Comparison of ENCODE assay signal across 1 cellular context in genomic region chr14:55107766-55108554, GRCh38.
A peak's percentile ranks its signal among the peaks of the same experiment; 100 is the strongest.
TF ChIP-seq lines count a peak whose summit lies in the region.

No MANE protein-coding gene starts in this region.

TF ChIP-seq in HepG2, 621 proteins besides CTCF, POLR2A, EP300 and RAD21 (continued from another document and continues in another):
- TF ChIP-seq PBX3 (CRISPR knock-in tag; IDR thresholded peaks at IDR 0.05; ENCODE audit: borderline replicate concordance) (no peak), RBAK (CRISPR knock-in tag; IDR thresholded peaks at IDR 0.05) (no peak), HNRNPK (IDR thresholded peaks at IDR 0.05; ENCODE audit: low read depth, low read length, poor library complexity, severe bottlenecking) (no peak), HIVEP1 (CRISPR knock-in tag; IDR thresholded peaks at IDR 0.05) (peak; percentile 84), ZBTB39 (CRISPR knock-in tag; IDR thresholded peaks at IDR 0.05) (no peak), BRD4 (CRISPR knock-in tag; IDR thresholded peaks at IDR 0.05) (0 out of 2 replicates have a peak, but pooled peaks have one; percentile 33), PRDM4 (CRISPR knock-in tag; IDR thresholded peaks at IDR 0.05; ENCODE audit: borderline replicate concordance) (no peak), ZNF124 (CRISPR knock-in tag; IDR thresholded peaks at IDR 0.05) (no peak), ZBTB21 (CRISPR knock-in tag; IDR thresholded peaks at IDR 0.05) (no peak), NFYC (CRISPR knock-in tag; IDR thresholded peaks at IDR 0.05) (no peak), ZFYVE20 (CRISPR knock-in tag; IDR thresholded peaks at IDR 0.05; ENCODE audit: borderline replicate concordance, low read depth) (no peak), KAT8 (CRISPR knock-in tag; IDR thresholded peaks at IDR 0.05) (peak; percentile 77), ZFP41 (CRISPR knock-in tag; IDR thresholded peaks at IDR 0.05; ENCODE audit: borderline replicate concordance) (peak; percentile 75; the same call in 1 of the 2 replicates), ZMAT3 (CRISPR knock-in tag; conservative IDR thresholded peaks at IDR 0.05) (peak; percentile 93), ZNF496 (CRISPR knock-in tag; IDR thresholded peaks at IDR 0.05; ENCODE audit: insufficient replicate concordance) (no peak), ZBTB44 (CRISPR knock-in tag; IDR thresholded peaks at IDR 0.05) (no peak), GZF1 (CRISPR knock-in tag; IDR thresholded peaks at IDR 0.05) (no peak; the same call in 1 of the 2 replicates), CHD2 (IDR thresholded peaks at IDR 0.05; ENCODE audit: low read depth, low read length) (no peak), TCF12 (IDR thresholded peaks at IDR 0.05) (no peak), TCF12 (CRISPR knock-in tag; IDR thresholded peaks at IDR 0.05) (no peak; the same call in none of the 2 replicates), FOXK1 (CRISPR knock-in tag; IDR thresholded peaks at IDR 0.05; ENCODE audit: borderline replicate concordance, low read depth) (no peak; the same call in 1 of the 2 replicates), ZMYM3 (CRISPR knock-in tag; IDR thresholded peaks at IDR 0.05) (peak; percentile 89), ARNT2 (CRISPR knock-in tag; IDR thresholded peaks at IDR 0.05; ENCODE audit: low read depth) (peak; percentile 67; the same call in 1 of the 2 replicates), KMT2B (CRISPR knock-in tag; IDR thresholded peaks at IDR 0.05) (peak; percentile 57; the same call in 1 of the 2 replicates), ZBTB1 (CRISPR knock-in tag; IDR thresholded peaks at IDR 0.05; ENCODE audit: borderline replicate concordance) (no peak), ZNF792 (CRISPR knock-in tag; IDR thresholded peaks at IDR 0.05) (peak; percentile 59; the same call in 1 of the 2 replicates), ZNF274 (CRISPR knock-in tag; IDR thresholded peaks at IDR 0.05) (peak; percentile 97), TARDBP (CRISPR knock-in tag; IDR thresholded peaks at IDR 0.05) (peak; percentile 67; the same call in 1 of the 2 replicates), SPEN (CRISPR knock-in tag; IDR thresholded peaks at IDR 0.05; ENCODE audit: low read depth) (peak; percentile 63; the same call in 1 of the 2 replicates), ATF7-NPFF (CRISPR knock-in tag; IDR thresholded peaks at IDR 0.05; ENCODE audit: low read depth) (no peak; the same call in 1 of the 2 replicates), LCORL (IDR thresholded peaks at IDR 0.05) (0 out of 2 replicates have a peak, but pooled peaks have one; percentile 9), LCORL (CRISPR knock-in tag; IDR thresholded peaks at IDR 0.05) (0 out of 2 replicates have a peak, but pooled peaks have one; percentile 37), ZNF746 (CRISPR knock-in tag; IDR thresholded peaks at IDR 0.05) (peak; percentile 64; the same call in 1 of the 2 replicates), ZNF331 (CRISPR knock-in tag; IDR thresholded peaks at IDR 0.05) (peak; percentile 80; the same call in 1 of the 2 replicates), HNF4A (CRISPR knock-in tag; IDR thresholded peaks at IDR 0.05) (no peak; the same call in 1 of the 2 replicates), PRDM10 (CRISPR knock-in tag; IDR thresholded peaks at IDR 0.05; ENCODE audit: low read depth) (0 out of 2 replicates have a peak, but pooled peaks have one; percentile 48), ZNF326 (CRISPR knock-in tag; IDR thresholded peaks at IDR 0.05; ENCODE audit: borderline replicate concordance) (no peak), ZBTB46 (CRISPR knock-in tag; IDR thresholded peaks at IDR 0.05; ENCODE audit: borderline replicate concordance) (no peak), STAT5B (CRISPR knock-in tag; IDR thresholded peaks at IDR 0.05) (no peak), PHF5A (CRISPR knock-in tag; IDR thresholded peaks at IDR 0.05; ENCODE audit: low read depth, unreplicated experiment) (no peak), DRAP1 (CRISPR knock-in tag; IDR thresholded peaks at IDR 0.05) (0 out of 2 replicates have a peak, but pooled peaks have one; percentile 39), ZNF382 (CRISPR knock-in tag; IDR thresholded peaks at IDR 0.05; ENCODE audit: borderline replicate concordance) (no peak), SNAI1 (CRISPR knock-in tag; IDR thresholded peaks at IDR 0.05; ENCODE audit: borderline replicate concordance) (peak; percentile 56; the same call in 1 of the 2 replicates), JDP2 (CRISPR knock-in tag; IDR thresholded peaks at IDR 0.05; ENCODE audit: borderline replicate concordance) (no peak), MTA1 (CRISPR knock-in tag; IDR thresholded peaks at IDR 0.05; ENCODE audit: borderline replicate concordance) (peak; percentile 55; the same call in 1 of the 2 replicates), AGO2 (optimal IDR thresholded peaks at IDR 0.05; ENCODE audit: low read depth, low read length) (no peak), TEAD3 (CRISPR knock-in tag; optimal IDR thresholded peaks at IDR 0.05; ENCODE audit: borderline replicate concordance) (peak; percentile 68), FIP1L1 (IDR thresholded peaks at IDR 0.05; ENCODE audit: borderline replicate concordance, insufficient read depth, low read depth, low read length) (no peak), ZNF468 (CRISPR knock-in tag; IDR thresholded peaks at IDR 0.05) (no peak), TMF1 (CRISPR knock-in tag; IDR thresholded peaks at IDR 0.05; ENCODE audit: low read depth) (0 out of 2 replicates have a peak, but pooled peaks have one; percentile 35)
